8 cellular contexts compared by ENCODE assay signal in genomic region chr6:137342607-137343186, GRCh38.
DNase-seq lines count a peak whose midpoint lies in the region; ATAC-seq, FAIRE-seq and TF ChIP-seq lines count a peak whose summit lies in the region.

No MANE protein-coding gene starts in this region.

- POLR2A ChIA-PET in activated B cell treated with CpG ODN at 0.5 μM for 24 hours (lab: Charles Lee): no interaction called here

- no peaks in the 10 kb centered on the region for H3K9me3 ChIP-seq in kidney (ENCODE audit: control insufficient read depth in 1 of 2, low read length in 2 of 2)
- no peaks in the 10 kb centered on the region for H3K9me3 ChIP-seq in suprapubic skin

- TF ChIP-seq POLR2A in suprapubic skin (IDR thresholded peaks at IDR 0.05): no peak

- H3K27ac ChIP-seq in kidney (ENCODE audit: low read depth in 2 of 2, low read length in 2 of 2) (no peak overlapping the region), suprapubic skin (no peak overlapping the region)

- no peak for TF ChIP-seq EP300 in suprapubic skin (IDR thresholded peaks at IDR 0.05)

- no peaks in the 10 kb centered on the region for H3K36me3 Mint-ChIP-seq in activated T-cell treated with anti-CD3 and anti-CD28 coated beads, Interleukin-2, amount 50 U/mL, for 24 hours (ENCODE audit: low read depth)
- H3K36me3 Mint-ChIP-seq in activated B cell treated with CpG ODN at 0.5 μM for 24 hours (ENCODE audit: low read depth): no peaks in the 10 kb centered on the region

- peaks cover 13% of the 10 kb centered on the region for H3K4me1 Mint-ChIP-seq in activated T-cell treated with anti-CD3 and anti-CD28 coated beads, Interleukin-2, amount 50 U/mL, for 24 hours (ENCODE audit: low read depth)
- H3K4me1 Mint-ChIP-seq in activated B cell treated with CpG ODN at 0.5 μM for 24 hours: peaks cover 11% of the 10 kb centered on the region

- no peak for DNase-seq in activated T-cell treated with anti-CD3 and anti-CD28 coated beads, Interleukin-2, amount 50 U/mL, for 24 hours
- DNase-seq in activated T-cell treated with anti-CD3 and anti-CD28 coated beads for 4 hours (no peak), activated B cell treated with CpG ODN at 0.5 μM for 24 hours (no peak), kidney (peak; percentile 70), suprapubic skin (ENCODE audit: low spot score in 2 of 2) (no peak)
- DNase-seq in activated effector memory CD4-positive, alpha-beta T cell treated with anti-CD3 and anti-CD28 coated beads, Interleukin-2, amount 50 U/mL, for 16 hours: no peak
- DNase-seq in NK-92 treated with Interleukin-12 subunit alpha and Interleukin-12 subunit beta, amount 100 ng/mL, for 24 hours (lab: John Stamatoyannopoulos, UW): no peak

- intact Hi-C loops in activated B cell treated with CpG ODN at 0.5 μM for 24 hours (cut with micrococcal nuclease) (loop anchor here (1.0 to 5.0 kb wide), 4 partner anchors 73 to 635 kb away; no protein-coding TSS in a partner anchor), kidney (cut with DNase I) (no loop called here)

- H3K9ac ChIP-seq in kidney (ENCODE audit: low read length in 2 of 2): no peak overlapping the region

- TF ChIP-seq CTCF in activated B cell treated with CpG ODN at 0.5 μM for 24 hours (IDR thresholded peaks at IDR 0.05) (no peak), kidney (IDR thresholded peaks at IDR 0.05; ENCODE audit: borderline replicate concordance, extremely low read depth, insufficient read depth) (no peak), suprapubic skin (IDR thresholded peaks at IDR 0.05) (no peak)

- H3K27me3 Mint-ChIP-seq in activated T-cell treated with anti-CD3 and anti-CD28 coated beads, Interleukin-2, amount 50 U/mL, for 24 hours: peaks cover 8% of the 10 kb centered on the region
- peaks cover 4% of the 10 kb centered on the region for H3K27me3 Mint-ChIP-seq in activated B cell treated with CpG ODN at 0.5 μM for 24 hours

- CTCF ChIA-PET in activated B cell treated with CpG ODN at 0.5 μM for 24 hours (lab: Charles Lee): interaction anchor here (1.1 to 1.9 kb wide), 6 partner anchors 73 to 633 kb away, joined by 3 to 8 read pairs (median 4); no protein-coding TSS in a partner anchor

- H3K9me3 Mint-ChIP-seq in activated T-cell treated with anti-CD3 and anti-CD28 coated beads, Interleukin-2, amount 50 U/mL, for 24 hours: no peaks in the 10 kb centered on the region
- no peaks in the 10 kb centered on the region for H3K9me3 Mint-ChIP-seq in activated B cell treated with CpG ODN at 0.5 μM for 24 hours

- no peaks in the 10 kb centered on the region for H3K27me3 ChIP-seq in suprapubic skin

- H3K4me3 ChIP-seq in kidney (ENCODE audit: low read length in 2 of 2): peak overlapping the region in 1 of 2 donors; percentile 17
- H3K4me3 ChIP-seq in suprapubic skin: peak overlapping the region; percentile 9

- ATAC-seq in activated B cell treated with CpG ODN at 0.5 μM for 24 hours (ENCODE audit: low read depth) (no peak), GM19397 (IDR thresholded peaks at IDR 0.05; ENCODE audit: unreplicated experiment) (no peak)

- H3K4me1 ChIP-seq in kidney (ENCODE audit: control insufficient read depth in 1 of 2, insufficient read depth in 1 of 2, low read depth in 1 of 2, low read length in 2 of 2): no peaks in the 10 kb centered on the region
- H3K4me1 ChIP-seq in suprapubic skin: peaks cover 22% of the 10 kb centered on the region

- peak overlapping the region; percentile 71 for H3K27ac Mint-ChIP-seq in activated T-cell treated with anti-CD3 and anti-CD28 coated beads, Interleukin-2, amount 50 U/mL, for 24 hours
- no peak overlapping the region for H3K27ac Mint-ChIP-seq in activated B cell treated with CpG ODN at 0.5 μM for 24 hours

- no peak for FAIRE-seq in kidney (lab: Jason Lieb, UNC)

- WGBS in suprapubic skin: 55% methylated on average over 12 of the region's 12 CpGs

- peak overlapping the region; percentile 74 for H3K4me3 Mint-ChIP-seq in activated T-cell treated with anti-CD3 and anti-CD28 coated beads, Interleukin-2, amount 50 U/mL, for 24 hours
- H3K4me3 Mint-ChIP-seq in activated B cell treated with CpG ODN at 0.5 μM for 24 hours: peak overlapping the region; percentile 76

- H3K36me3 ChIP-seq in kidney (ENCODE audit: control insufficient read depth in 1 of 2, insufficient read depth in 2 of 2, low read length in 2 of 2): no peaks in the 10 kb centered on the region
- H3K36me3 ChIP-seq in suprapubic skin: no peaks in the 10 kb centered on the region
